21 cellular contexts compared by ENCODE assay signal in genomic region chr1:25079048-25079447, GRCh38.
A peak's percentile ranks its signal among the peaks of the same experiment; 100 is the strongest.
DNase-seq lines count a peak whose midpoint lies in the region; ATAC-seq, FAIRE-seq and TF ChIP-seq lines count a peak whose summit lies in the region.
"Had no signal": no experiment of that assay in that cellular context is flagged by ENCODE, and none has a peak within 500 bp of the region (broad histone marks: within the 10 kb centered on the region; RNA-seq: fewer than 3 reads in every experiment).

No MANE protein-coding gene starts in this region.

- H3K27ac ChIP-seq in HEK293 (ENCODE audit: extremely low read depth, low read depth, low read length) (no peak overlapping the region), pancreas (no peak overlapping the region)
- H3K27ac ChIP-seq: A549; BLaER1 treated with 17β-estradiol and CSF1 and Interleukin-3, amounts not matched to agents 10 nM and 100 nM; C4-2B had no signal

- H3K4me3 ChIP-seq in HEK293 (ENCODE audit: low read depth, low read length) = no peak overlapping the region
- H3K4me3 ChIP-seq in pancreas = no peak overlapping the region
- H3K4me3 ChIP-seq: A549; BLaER1 treated with 17β-estradiol and CSF1 and Interleukin-3, amounts not matched to agents 10 nM and 100 nM; GM12878 had no signal

- POLR2A ChIA-PET in HEK293 (lab: Yijun Ruan, JAX) = no interaction called here

- H3K9me3 ChIP-seq in HEK293 (ENCODE audit: control insufficient read depth, insufficient read depth, low read depth, low read length) (no peaks in the 10 kb centered on the region), pancreas (no peaks in the 10 kb centered on the region)
- H3K9me3 ChIP-seq: A549 had no signal

- FAIRE-seq in frontal cortex (lab: Jason Lieb, UNC) = peak; percentile 48
- peak; percentile 17 for FAIRE-seq in pancreas (lab: Jason Lieb, UNC)
- FAIRE-seq: A549, GM12878, GM12892, GM18507 had no signal

- DNase-seq in frontal cortex (ENCODE audit: low spot score in 2 of 2) = no peak
- no peak for DNase-seq in pancreas
- DNase-seq in EL = no peak
- DNase-seq in DMS79 (lab: John Stamatoyannopoulos, UW) = no peak
- DNase-seq: 8988T; AML-193; CD4-positive, alpha-beta memory T cell; COR-L47; DMS 273 treated with DMSO at 0.1 percent for 48 hours; DMS153; DMS53; DMS79 treated with DMSO at 0.1 percent for 48 hours; GDM1 had no signal

- H3K36me3 ChIP-seq in HEK293 (ENCODE audit: control insufficient read depth in 2 of 2, insufficient read depth in 1 of 2, low read length in 2 of 2) (no peaks in the 10 kb centered on the region), pancreas (no peaks in the 10 kb centered on the region)
- H3K36me3 ChIP-seq: BLaER1 treated with 17β-estradiol and CSF1 and Interleukin-3, amounts not matched to agents 10 nM and 100 nM had no signal

- TF ChIP-seq CTCF in HEK293 (tag by site-specific recombination; IDR thresholded peaks at IDR 0.05) (no peak), pancreas (IDR thresholded peaks at IDR 0.05) (no peak)

- H3K4me1 ChIP-seq in HEK293 (ENCODE audit: control insufficient read depth, insufficient read depth, low read length) (no peaks in the 10 kb centered on the region), pancreas (no peaks in the 10 kb centered on the region)
- H3K4me1 ChIP-seq: A549 had no signal

- no peaks in the 10 kb centered on the region for H3K27me3 ChIP-seq in pancreas
- H3K27me3 ChIP-seq: BLaER1 treated with 17β-estradiol and CSF1 and Interleukin-3, amounts not matched to agents 10 nM and 100 nM had no signal

- CTCF ChIA-PET in HEK293 (lab: Yijun Ruan, JAX) = no interaction called here

- ATAC-seq in pancreas (no peak), HG03520 (IDR thresholded peaks at IDR 0.05; ENCODE audit: unreplicated experiment) (no peak)
- ATAC-seq: A549, GM12878 had no signal

- intact Hi-C loops in pancreas (cut with DNase I) = no loop called here

TF ChIP-seq in HEK293, 187 proteins besides CTCF, POLR2A, EP300 and RAD21:
- peak; percentile 99 for TF ChIP-seq ZNF248 (tag by site-specific recombination; IDR thresholded peaks at IDR 0.05)
- no peak for TF ChIP-seq ZNF169 (tag by site-specific recombination; IDR thresholded peaks at IDR 0.05)
- no peak for TF ChIP-seq ZNF239 (tag by site-specific recombination; IDR thresholded peaks at IDR 0.05)
- no peak for TF ChIP-seq KLF9 (tag by site-specific recombination; IDR thresholded peaks at IDR 0.05; ENCODE audit: low read depth)
- no peak for TF ChIP-seq BCL11B (tag by site-specific recombination; IDR thresholded peaks at IDR 0.05; ENCODE audit: low read depth)
- no peak for TF ChIP-seq PRDM1 (tag by site-specific recombination; IDR thresholded peaks at IDR 0.05)
- TF ChIP-seq ZFP41 (tag by site-specific recombination; IDR thresholded peaks at IDR 0.05; ENCODE audit: borderline replicate concordance) = no peak
